In genomic region chr2:239499989-239500914, GRCh38 we compare ENCODE assay signal across 14 cellular contexts.
DNase-seq lines count a peak whose midpoint lies in the region; ATAC-seq, FAIRE-seq and TF ChIP-seq lines count a peak whose summit lies in the region.
"Had no signal": no experiment of that assay in that cellular context is flagged by ENCODE, and none has a peak within 500 bp of the region (broad histone marks: within the 10 kb centered on the region; RNA-seq: fewer than 3 reads in every experiment).

No MANE protein-coding gene starts in this region.

- H3K36me3 ChIP-seq in H1 (ENCODE audit: control insufficient read depth in 2 of 4, insufficient read depth in 4 of 4, low read length in 3 of 4) (no peaks in the 10 kb centered on the region), right lobe of liver (no peaks in the 10 kb centered on the region), mesendoderm (ENCODE audit: control insufficient read depth, insufficient read depth, low read length) (no peaks in the 10 kb centered on the region)

- H3K27ac ChIP-seq in HL-60 (replicated peaks) (peak overlapping the region; percentile 93), H1 (ENCODE audit: low read depth, low read length) (no peak overlapping the region), right lobe of liver (peak overlapping the region in 1 of 3 donors; percentile 33), substantia nigra (ENCODE audit: low read depth, low read length, poor library complexity, severe bottlenecking) (peak overlapping the region; percentile 12), mesendoderm (ENCODE audit: low read depth, low read length) (no peak overlapping the region)
- H3K27ac ChIP-seq: SK-N-MC had no signal

- H3K36me3 Mint-ChIP-seq in nephron progenitor cell (ENCODE audit: low read depth) (no peaks in the 10 kb centered on the region), type B pancreatic cell (no peaks in the 10 kb centered on the region)
- H3K36me3 Mint-ChIP-seq: CD8-positive, alpha-beta T cell had no signal

- H3K79me2 ChIP-seq in H1 (ENCODE audit: control insufficient read depth in 1 of 2, insufficient read depth in 2 of 2, low read length in 2 of 2) = no peaks in the 10 kb centered on the region
- H3K79me2 ChIP-seq in mesendoderm (ENCODE audit: control insufficient read depth, insufficient read depth, low read length) = no peaks in the 10 kb centered on the region

- no peak overlapping the region for H3K4ac ChIP-seq in H1 (replicated peaks; ENCODE audit: insufficient read length, low read depth, low read length)
- no peak overlapping the region for H3K4ac ChIP-seq in mesendoderm (ENCODE audit: low read depth, low read length)

- H3K4me1 ChIP-seq in H1 (replicated peaks in 1 of 4; ENCODE audit: control insufficient read depth in 3 of 4, insufficient read depth in 4 of 4, low read length in 3 of 4) = no peaks in the 10 kb centered on the region
- no peaks in the 10 kb centered on the region for H3K4me1 ChIP-seq in right lobe of liver
- H3K4me1 ChIP-seq in mesendoderm (ENCODE audit: control insufficient read depth, low read depth, low read length) = no peaks in the 10 kb centered on the region

- H3K27ac Mint-ChIP-seq in nephron progenitor cell (no peak overlapping the region), type B pancreatic cell (no peak overlapping the region)
- H3K27ac Mint-ChIP-seq: activated CD4-positive, alpha-beta memory T cell treated with anti-CD3 and anti-CD28 coated beads for 36 hours; CD8-positive, alpha-beta T cell had no signal

- H2BK12ac ChIP-seq in H1 (ENCODE audit: low read depth, low read length) = no peak overlapping the region

- H4K20me1 ChIP-seq in H1 (replicated peaks in 1 of 2; ENCODE audit: control insufficient read depth in 1 of 2, insufficient read depth in 2 of 2, low read length in 2 of 2) = no peaks in the 10 kb centered on the region

- H3K27me3 Mint-ChIP-seq in nephron progenitor cell (ENCODE audit: low read depth, poor library complexity) (peaks cover 6% of the 10 kb centered on the region), type B pancreatic cell (peaks cover 3% of the 10 kb centered on the region)

- H3K4me3 ChIP-seq in HL-60 (replicated peaks; ENCODE audit: insufficient read depth, low read length) (no peak overlapping the region), H1 (ENCODE audit: extremely low read depth in 1 of 4, insufficient read depth in 2 of 4, low read depth in 3 of 4, low read length in 4 of 4) (no peak overlapping the region), right lobe of liver (no peak overlapping the region), mesendoderm (ENCODE audit: low read length) (no peak overlapping the region)
- H3K4me3 ChIP-seq: SK-N-MC had no signal

- H4K8ac ChIP-seq in H1 (ENCODE audit: extremely low read depth, insufficient read depth, low read length) = peak overlapping the region; percentile 18; the same call in 1 of the 2 replicates
- H4K8ac ChIP-seq in mesendoderm (ENCODE audit: low read depth, low read length) = no peak overlapping the region

- no peak overlapping the region for H3K23ac ChIP-seq in H1 (ENCODE audit: insufficient read length)
- no peak overlapping the region for H3K23ac ChIP-seq in mesendoderm (ENCODE audit: low read length)

- H3K9me3 Mint-ChIP-seq in nephron progenitor cell = peaks cover 8% of the 10 kb centered on the region
- no peaks in the 10 kb centered on the region for H3K9me3 Mint-ChIP-seq in type B pancreatic cell
- H3K9me3 Mint-ChIP-seq: activated CD4-positive, alpha-beta memory T cell treated with anti-CD3 and anti-CD28 coated beads for 36 hours; CD8-positive, alpha-beta T cell had no signal

- CTCF ChIA-PET in H1 (lab: Charles Lee; ENCODE audit: partially characterized antibody) = no interaction called here

- POLR2A ChIA-PET in H1 (lab: Charles Lee; ENCODE audit: partially characterized antibody) = no interaction called here

- no peak overlapping the region for H3K14ac ChIP-seq in H1 (ENCODE audit: insufficient read length)

- no peak overlapping the region for H2AFZ ChIP-seq in H1 (ENCODE audit: low read length)

- no peaks in the 10 kb centered on the region for H3K23me2 ChIP-seq in H1 (ENCODE audit: low read depth, low read length)

- no peak overlapping the region for H2BK20ac ChIP-seq in H1 (ENCODE audit: low read length)

- H3K18ac ChIP-seq in H1 (ENCODE audit: extremely low read depth, low read length) (no peak overlapping the region), mesendoderm (ENCODE audit: low read length) (no peak overlapping the region)

- no peak overlapping the region for H3K4me3 Mint-ChIP-seq in nephron progenitor cell
- H3K4me3 Mint-ChIP-seq in type B pancreatic cell = no peak overlapping the region
- H3K4me3 Mint-ChIP-seq: activated CD4-positive, alpha-beta memory T cell treated with anti-CD3 and anti-CD28 coated beads for 36 hours; CD8-positive, alpha-beta T cell had no signal

- H3K56ac ChIP-seq in H1 (replicated peaks; ENCODE audit: insufficient read length, low read depth, low read length) = no peak overlapping the region
- no peak overlapping the region for H3K56ac ChIP-seq in mesendoderm (ENCODE audit: low read length)

- H2BK15ac ChIP-seq in H1 (ENCODE audit: low read length) = no peak overlapping the region
- no peak overlapping the region for H2BK15ac ChIP-seq in mesendoderm (replicated peaks; ENCODE audit: low read depth)

- H3K4me1 Mint-ChIP-seq in nephron progenitor cell = peaks cover 49% of the 10 kb centered on the region
- H3K4me1 Mint-ChIP-seq in type B pancreatic cell (ENCODE audit: unreplicated experiment) = peaks cover 8% of the 10 kb centered on the region

- H3K4me2 ChIP-seq in H1 (ENCODE audit: insufficient read depth in 1 of 2, low read depth in 2 of 2, low read length in 2 of 2) (no peak overlapping the region), mesendoderm (ENCODE audit: low read length) (no peak overlapping the region)

- TF ChIP-seq RAD21 in H1 (IDR thresholded peaks at IDR 0.05 in 1 of 2, conservative IDR thresholded peaks at IDR 0.05 in 1 of 2; ENCODE audit: low read depth in 2 of 2, low read length in 2 of 2) = no peak

- no peak for TF ChIP-seq CTCF in HL-60 (IDR thresholded peaks at IDR 0.05; ENCODE audit: insufficient read depth, low read length)
- TF ChIP-seq CTCF in H1 (IDR thresholded peaks at IDR 0.05; ENCODE audit: control extremely low read depth in 1 of 3, insufficient read depth in 1 of 3, low read depth in 1 of 3, low read length in 3 of 3) = no peak
- TF ChIP-seq CTCF in right lobe of liver (IDR thresholded peaks at IDR 0.05) = no peak
- no peak for TF ChIP-seq CTCF in nephron progenitor cell (IDR thresholded peaks at IDR 0.05)
- no peak for TF ChIP-seq CTCF in type B pancreatic cell (conservative IDR thresholded peaks at IDR 0.05)

- no peak overlapping the region for H4K91ac ChIP-seq in H1 (replicated peaks; ENCODE audit: insufficient read length, low read length)

- ATAC-seq in right lobe of liver = peak; percentile 21 to 50 (median 35)
- ATAC-seq: CD8-positive, alpha-beta T cell had no signal

- no peak overlapping the region for H3K9ac ChIP-seq in H1 (replicated peaks in 1 of 4; ENCODE audit: extremely low read depth in 1 of 4, low read depth in 3 of 4, low read length in 3 of 4)
- no peak overlapping the region for H3K9ac ChIP-seq in mesendoderm (ENCODE audit: low read length)

- H2AK5ac ChIP-seq in H1 (ENCODE audit: low read depth, low read length) = no peak overlapping the region
- no peak overlapping the region for H2AK5ac ChIP-seq in mesendoderm (ENCODE audit: low read length)

- DNase-seq in HL-60 (ENCODE audit: low read depth in 1 of 2, low spot score in 1 of 2) = peak; percentile 51 to 67
- no peak for DNase-seq in H1 (ENCODE audit: low read depth in 1 of 2, low spot score in 2 of 2)
- peak in 1 of 3 donors; percentile 55 for DNase-seq in right lobe of liver
- peak in 2 of 49 donors; percentile 22 to 23 for DNase-seq in substantia nigra (lab: John Stamatoyannopoulos, UW)
- no peak for DNase-seq in mesendoderm
- DNase-seq in NCI-H1105 treated with DMSO at 0.1 percent for 48 hours (lab: John Stamatoyannopoulos, UW) = no peak
- no peak for DNase-seq in nephron progenitor cell
- DNase-seq in type B pancreatic cell (ENCODE audit: extremely low spot score, unreplicated experiment) = no peak
- DNase-seq: activated CD4-positive, alpha-beta memory T cell treated with anti-CD3 and anti-CD28 coated beads for 36 hours; CD8-positive, alpha-beta T cell; NCI-H1048; NCI-H226; posterior cingulate gyrus had no signal

- no peak for TF ChIP-seq EP300 in H1 (IDR thresholded peaks at IDR 0.05; ENCODE audit: borderline replicate concordance in 1 of 2, low read depth in 2 of 2, low read length in 2 of 2)

- H3K9me3 ChIP-seq in H1 (ENCODE audit: insufficient read depth in 2 of 2, low read depth in 1 of 2, low read length in 1 of 2) (peaks cover 0 to 6% of the 10 kb centered on the region in 2 experiments; a peak in 1 of 4 replicates), right lobe of liver (no peaks in the 10 kb centered on the region)

- FAIRE-seq in H1 (lab: Jason Lieb, UNC) = no peak

- intact Hi-C loops in right lobe of liver (cut with DNase I) = no loop called here

- H3K27me3 ChIP-seq in HL-60 (ENCODE audit: insufficient read depth, poor library complexity, severe bottlenecking) (no peaks in the 10 kb centered on the region), H1 (replicated peaks in 1 of 4; ENCODE audit: control insufficient read depth in 3 of 4, extremely low read depth in 1 of 4, insufficient read depth in 3 of 4, low read length in 3 of 4) (no peaks in the 10 kb centered on the region), right lobe of liver (no peaks in the 10 kb centered on the region), mesendoderm (ENCODE audit: insufficient read depth, low read length, poor library complexity) (no peaks in the 10 kb centered on the region)

- no peak overlapping the region for H4K5ac ChIP-seq in H1 (ENCODE audit: insufficient read length, low read depth, low read length)
- no peak overlapping the region for H4K5ac ChIP-seq in mesendoderm (ENCODE audit: low read length)

- H2BK120ac ChIP-seq in H1 (replicated peaks; ENCODE audit: low read depth, low read length) = no peak overlapping the region
- H2BK120ac ChIP-seq in mesendoderm (ENCODE audit: low read depth, low read length) = no peak overlapping the region

- H3K79me1 ChIP-seq in H1 (ENCODE audit: low read depth, low read length) (no peaks in the 10 kb centered on the region), mesendoderm (ENCODE audit: low read length) (no peaks in the 10 kb centered on the region)

- TF ChIP-seq POLR2A in H1 (IDR thresholded peaks at IDR 0.05; ENCODE audit: control extremely low read depth in 1 of 2, low read depth in 2 of 2, low read length in 2 of 2) (no peak), right lobe of liver (IDR thresholded peaks at IDR 0.05) (no peak)

- H2BK5ac ChIP-seq in H1 (ENCODE audit: low read depth, low read length) (no peak overlapping the region), mesendoderm (ENCODE audit: low read length) (no peak overlapping the region)

- WGBS in H1 (ENCODE audit: extremely low coverage in 1 of 2, insufficient coverage in 1 of 2, insufficient read length in 1 of 2, insufficient replicate concordance in 2 of 2, low coverage in 1 of 2, low lambda C conversion rate in 2 of 2, missing lambda C conversion rate in 1 of 2), 2 experiments = 90% methylated on average over 14 of the region's 16 CpGs; no CpG with 5 or more reads in 1 of the 2 experiments
- 47% methylated on average over 8 of the region's 16 CpGs for WGBS in right lobe of liver (ENCODE audit: insufficient coverage, low coverage, low lambda C conversion rate, missing lambda C conversion rate)
- no CpG with 5 or more reads among the region's 16 CpGs for WGBS in mesendoderm (ENCODE audit: extremely low coverage, insufficient coverage, low lambda C conversion rate)

Comparison
In these comparisons a context has a peak if more than half of its experiments do, and no peak if none do; other contexts are left out.
1. DNase-seq: peak in HL-60 (2 of 2); none in H1 (0 of 2), mesendoderm (single experiment), NCI-H1105 treated with DMSO at 0.1 percent for 48 hours (single experiment), nephron progenitor cell (single experiment) and type B pancreatic cell (single experiment).
2. H3K27ac ChIP-seq: peak in HL-60 (single experiment) and substantia nigra (single experiment); none in H1 (single experiment) and mesendoderm (single experiment).